22 cellular contexts compared by ENCODE assay signal in genomic region chr1:6237093-6237492, GRCh38. TPM values are rescaled to one million over a fixed set of nuclear protein-coding genes. Genes with fewer than 3 reads are reported as not detected.
DNase-seq lines count a peak whose midpoint lies in the region; ATAC-seq, FAIRE-seq and TF ChIP-seq lines count a peak whose summit lies in the region.
"Had no signal": no experiment of that assay in that cellular context is flagged by ENCODE, and none has a peak within 500 bp of the region (broad histone marks: within the 10 kb centered on the region; RNA-seq: fewer than 3 reads in every experiment).

No MANE protein-coding gene starts in this region.

- H3K9me3 ChIP-seq in NT2/D1 (ENCODE audit: insufficient read depth, low read length) = no peaks in the 10 kb centered on the region
- no peaks in the 10 kb centered on the region for H3K9me3 ChIP-seq in K562 (replicated peaks; ENCODE audit: control insufficient read depth, insufficient read depth, low read depth, low read length)
- H3K9me3 ChIP-seq in neural progenitor cell (ENCODE audit: low read depth) = no peaks in the 10 kb centered on the region
- H3K9me3 ChIP-seq in Karpas-422 (ENCODE audit: low read length) = no peaks in the 10 kb centered on the region
- H3K9me3 ChIP-seq: Peyer's patch, right atrium auricular region, tibial artery had no signal

- no peak overlapping the region for H2AFZ ChIP-seq in K562 (ENCODE audit: low read depth, low read length)
- H2AFZ ChIP-seq in neural progenitor cell (replicated peaks) = no peak overlapping the region
- no peak overlapping the region for H2AFZ ChIP-seq in Karpas-422 (ENCODE audit: low read length)

- no peak overlapping the region for H3K27ac Mint-ChIP-seq in activated T-cell treated with anti-CD3 and anti-CD28 coated beads, Interleukin-2, amount 50 U/mL, for 72 hours
- H3K27ac Mint-ChIP-seq in neural progenitor cell = no peak overlapping the region
- H3K27ac Mint-ChIP-seq in stimulated activated naive CD8-positive, alpha-beta T cell treated with anti-CD3 and anti-CD28 coated beads, Interleukin-15, amount 100 ng/mL, for 72 hours = no peak overlapping the region

- H4K20me1 ChIP-seq in K562 (replicated peaks; ENCODE audit: control insufficient read depth, insufficient read depth, low read length) = no peaks in the 10 kb centered on the region; the same call in 1 of the 2 replicates
- H4K20me1 ChIP-seq in neural progenitor cell (ENCODE audit: low read depth) = peaks cover 28% of the 10 kb centered on the region
- peaks cover 7% of the 10 kb centered on the region for H4K20me1 ChIP-seq in Karpas-422 (ENCODE audit: insufficient read depth, low read depth, low read length)

- DNase-seq in activated T-cell treated with anti-CD3 and anti-CD28 coated beads, Interleukin-2, amount 50 U/mL, for 72 hours = no peak
- no peak for DNase-seq in activated T-cell treated with anti-CD3 and anti-CD28 coated beads, Interleukin-2, amount 50 U/mL, for 1 hour
- DNase-seq in NT2/D1 (ENCODE audit: low read depth, low spot score) = no peak
- DNase-seq in K562 (ENCODE audit: extremely low read depth in 1 of 4, low spot score in 3 of 4) = no peak
- no peak for DNase-seq in neural progenitor cell (ENCODE audit: low spot score)
- DNase-seq in stimulated activated naive CD8-positive, alpha-beta T cell treated with anti-CD3 and anti-CD28 coated beads, Interleukin-15, amount 100 ng/mL, for 72 hours = no peak
- DNase-seq in Karpas-422 = no peak
- DNase-seq in DMS 273 (lab: John Stamatoyannopoulos, UW; ENCODE audit: unreplicated experiment) = no peak
- DNase-seq: DMS79 treated with DMSO at 0.1 percent for 48 hours; effector CD4-positive, alpha-beta T cell; KBM-7; left ventricle myocardium superior; NCI-H187; Peyer's patch; stimulated activated CD4-positive, alpha-beta T cell treated with anti-CD3 and anti-CD28 coated beads, Interleukin-15, amount 100 ng/mL, for 24 hours; stimulated activated naive CD4-positive, alpha-beta T cell; tibial artery had no signal

- H3K9ac ChIP-seq in NT2/D1 (ENCODE audit: insufficient read length, low read depth) (no peak overlapping the region), K562 (ENCODE audit: insufficient read depth in 1 of 2, low read depth in 2 of 2, low read length in 2 of 2) (no peak overlapping the region), neural progenitor cell (no peak overlapping the region), Karpas-422 (ENCODE audit: low read length) (no peak overlapping the region)

- in situ Hi-C loops in K562 (cut with MboI) = no loop called here

- H3K4me2 ChIP-seq in K562 (ENCODE audit: insufficient read depth, low read length) = no peak overlapping the region
- H3K4me2 ChIP-seq in neural progenitor cell = no peak overlapping the region
- H3K4me2 ChIP-seq in Karpas-422 (ENCODE audit: low read depth, low read length, poor library complexity, severe bottlenecking) = no peak overlapping the region

- FAIRE-seq in K562 (lab: Jason Lieb, UNC) = no peak

- no peak for ATAC-seq in activated T-cell treated with anti-CD3 and anti-CD28 coated beads, Interleukin-2, amount 50 U/mL, for 72 hours (replicated peaks in 1 of 2)
- no peak for ATAC-seq in K562
- no peak for ATAC-seq in stimulated activated naive CD8-positive, alpha-beta T cell treated with anti-CD3 and anti-CD28 coated beads, Interleukin-15, amount 100 ng/mL, for 72 hours

- peaks cover 33% of the 10 kb centered on the region for H3K27me3 Mint-ChIP-seq in activated T-cell treated with anti-CD3 and anti-CD28 coated beads, Interleukin-2, amount 50 U/mL, for 72 hours (ENCODE audit: low read depth)
- H3K27me3 Mint-ChIP-seq in neural progenitor cell (ENCODE audit: insufficient read depth, low read depth) = peaks cover 15% of the 10 kb centered on the region
- H3K27me3 Mint-ChIP-seq in stimulated activated naive CD8-positive, alpha-beta T cell treated with anti-CD3 and anti-CD28 coated beads, Interleukin-15, amount 100 ng/mL, for 72 hours = peaks cover 46% of the 10 kb centered on the region

- H3K4me3 ChIP-seq in NT2/D1 (ENCODE audit: insufficient read length, low read depth) (peak overlapping the region; percentile 15), K562 (no peak overlapping the region), neural progenitor cell (no peak overlapping the region), Karpas-422 (ENCODE audit: low read length) (no peak overlapping the region)
- H3K4me3 ChIP-seq: Peyer's patch, right atrium auricular region had no signal

- no peaks in the 10 kb centered on the region for H3K9me1 ChIP-seq in K562 (ENCODE audit: control insufficient read depth, insufficient read depth, low read length)

- H3K4me3 Mint-ChIP-seq in activated T-cell treated with anti-CD3 and anti-CD28 coated beads, Interleukin-2, amount 50 U/mL, for 72 hours = peak overlapping the region; percentile 41 to 85
- H3K4me3 Mint-ChIP-seq in neural progenitor cell = peak overlapping the region; percentile 70
- peak overlapping the region in 1 of 2 donors; percentile 55 for H3K4me3 Mint-ChIP-seq in stimulated activated naive CD8-positive, alpha-beta T cell treated with anti-CD3 and anti-CD28 coated beads, Interleukin-15, amount 100 ng/mL, for 72 hours

- TF ChIP-seq RAD21 in K562 (CRISPR knock-in tag; conservative IDR thresholded peaks at IDR 0.05 in 1 of 2, IDR thresholded peaks at IDR 0.05 in 1 of 2) = no peak

- peaks cover 11% of the 10 kb centered on the region for H3K27me3 ChIP-seq in NT2/D1 (ENCODE audit: insufficient read depth, insufficient read length)
- peaks cover 17 to 25% of the 10 kb centered on the region in 2 experiments for H3K27me3 ChIP-seq in K562 (ENCODE audit: control insufficient read depth in 2 of 2, insufficient read depth in 2 of 2, low read length in 2 of 2)
- no peaks in the 10 kb centered on the region for H3K27me3 ChIP-seq in neural progenitor cell
- H3K27me3 ChIP-seq in Karpas-422 (ENCODE audit: low read length) = no peaks in the 10 kb centered on the region

- POLR2A ChIA-PET in K562 (lab: Yijun Ruan, JAX) = interaction anchor here (0.6 to 1.0 kb wide), 4 partner anchors 9 to 1318 kb away, joined by 3 to 4 read pairs (median 3); no protein-coding TSS in a partner anchor

- no TSS peak for BruUV-seq in K562 (replicated peaks; lab: Mats Ljungman, UMichigan)

- H3K4me1 ChIP-seq in NT2/D1 (ENCODE audit: insufficient read depth, insufficient read length) (peaks cover 3% of the 10 kb centered on the region), K562 (replicated peaks in 1 of 2; ENCODE audit: control insufficient read depth in 2 of 2, insufficient read depth in 2 of 2, low read length in 2 of 2) (peaks cover 10 to 36% of the 10 kb centered on the region in 2 experiments; a peak in 4 of 5 replicates), neural progenitor cell (peaks cover 49% of the 10 kb centered on the region), Karpas-422 (ENCODE audit: low read length) (peaks cover 15% of the 10 kb centered on the region)

- intact Hi-C loops in K562 (cut with micrococcal nuclease) = no loop called here

- no peaks in the 10 kb centered on the region for H3K9me2 ChIP-seq in Karpas-422 (replicated peaks; ENCODE audit: insufficient read depth, low read length)

- no peaks in the 10 kb centered on the region for H3K9me3 Mint-ChIP-seq in activated T-cell treated with anti-CD3 and anti-CD28 coated beads, Interleukin-2, amount 50 U/mL, for 72 hours
- H3K9me3 Mint-ChIP-seq in neural progenitor cell = peaks cover 4% of the 10 kb centered on the region
- H3K9me3 Mint-ChIP-seq in stimulated activated naive CD8-positive, alpha-beta T cell treated with anti-CD3 and anti-CD28 coated beads, Interleukin-15, amount 100 ng/mL, for 72 hours = no peaks in the 10 kb centered on the region

- CTCF ChIA-PET in K562 (lab: Yijun Ruan, JAX; ENCODE audit: low intra/inter-chr PET ratio) = no interaction called here

- peaks cover 38% of the 10 kb centered on the region for H3K4me1 Mint-ChIP-seq in activated T-cell treated with anti-CD3 and anti-CD28 coated beads, Interleukin-2, amount 50 U/mL, for 72 hours (ENCODE audit: low read depth)
- H3K4me1 Mint-ChIP-seq in neural progenitor cell = peaks cover 62% of the 10 kb centered on the region
- peaks cover 35% of the 10 kb centered on the region for H3K4me1 Mint-ChIP-seq in stimulated activated naive CD8-positive, alpha-beta T cell treated with anti-CD3 and anti-CD28 coated beads, Interleukin-15, amount 100 ng/mL, for 72 hours

- peaks cover 57% of the 10 kb centered on the region for H3F3A ChIP-seq in neural progenitor cell (ENCODE audit: low read depth)

- H3K36me3 ChIP-seq in NT2/D1 (ENCODE audit: insufficient read depth, insufficient read length, low read length) (peaks cover 10% of the 10 kb centered on the region), K562 (ENCODE audit: control insufficient read depth, insufficient read depth, low read length) (peaks cover 24% of the 10 kb centered on the region), neural progenitor cell (peaks cover 8% of the 10 kb centered on the region), Karpas-422 (ENCODE audit: insufficient read depth, low read length) (peaks cover 14% of the 10 kb centered on the region)

- no peak for TF ChIP-seq POLR2A in K562 (conservative IDR thresholded peaks at IDR 0.05)

- no peak for TF ChIP-seq EP300 in K562 (IDR thresholded peaks at IDR 0.05; ENCODE audit: low read length)

- peaks cover 28% of the 10 kb centered on the region for H3K79me2 ChIP-seq in K562 (ENCODE audit: control insufficient read depth, insufficient read depth, low read length)
- peaks cover 36% of the 10 kb centered on the region for H3K79me2 ChIP-seq in neural progenitor cell (ENCODE audit: low read depth)
- peaks cover 25% of the 10 kb centered on the region for H3K79me2 ChIP-seq in Karpas-422 (ENCODE audit: low read length)

- TF ChIP-seq CTCF in K562 (IDR thresholded peaks at IDR 0.05 in 2 of 3, conservative IDR thresholded peaks at IDR 0.05 in 1 of 3; ENCODE audit: insufficient read depth in 2 of 3, low read depth in 1 of 3, low read length in 3 of 3) (no peak), neural progenitor cell (IDR thresholded peaks at IDR 0.05) (no peak)

- peaks cover 4 to 6% of the 10 kb centered on the region in 2 donors for H3K36me3 Mint-ChIP-seq in activated T-cell treated with anti-CD3 and anti-CD28 coated beads, Interleukin-2, amount 50 U/mL, for 72 hours (ENCODE audit: insufficient read depth in 2 of 2)
- H3K36me3 Mint-ChIP-seq in neural progenitor cell = peaks cover 10% of the 10 kb centered on the region

- WGBS in K562 (ENCODE audit: insufficient coverage, low coverage, missing lambda C conversion rate) = 98% methylated on average over 4 of the region's 4 CpGs

- H3K27ac ChIP-seq in K562 (ENCODE audit: extremely low read depth, low read depth, low read length) (no peak overlapping the region), neural progenitor cell (no peak overlapping the region), Karpas-422 (ENCODE audit: low read length) (no peak overlapping the region)
- H3K27ac ChIP-seq: Peyer's patch, right atrium auricular region, tibial artery had no signal

RNA-seq across cellular contexts. Expression of gene ICMT, which starts 1.3 kb away (rescaled TPM):
- total RNA-seq in activated T-cell treated with anti-CD3 and anti-CD28 coated beads, Interleukin-2, amount 50 U/mL, for 72 hours = 10 to 100 TPM; 39.5 to 46.9 TPM
- 34.2 and 46.4 TPM in 2 replicates for total RNA-seq in K562 (2011; cell fraction: chromatin; rRNA removed; ENCODE audit: low replicate concordance)
- total RNA-seq in K562 (2011; cell fraction: nucleolus; rRNA removed) = 48.3 and 55.9 TPM in 2 replicates
- total RNA-seq in K562 (2011; cell fraction: nucleoplasm; rRNA removed) = 56.2 and 77.6 TPM in 2 replicates
- 58.3 and 62.9 TPM in 2 replicates for total RNA-seq in K562 (2014; rRNA removed)
- 56.6 and 58.2 TPM in 2 replicates for total RNA-seq in K562 (2014; rRNA removed; fragmentation: Illumina TruSeq; extraction: Trizol)
- 63.3 and 67.4 TPM in 2 replicates for total RNA-seq in K562 (2015; rRNA removed; fragmentation: Illumina TruSeq; extraction: Trizol)
- total RNA-seq in K562 (2021) = 63.7 and 74.3 TPM in 2 replicates
- polyA plus RNA-seq in K562 (2011; rRNA removed) = 36.2 and 49.5 TPM in 2 replicates
- 46.0 and 48.8 TPM in 2 replicates for polyA plus RNA-seq in K562 (2011; cell fraction: cytosol; rRNA removed)
- polyA plus RNA-seq in K562 (2011; cell fraction: nucleus; rRNA removed) = 20.4 and 21.7 TPM in 2 replicates
- 43.1 and 44.0 TPM in 2 replicates for polyA plus RNA-seq in K562 (2012)
- 48.5 and 57.1 TPM in 2 replicates for polyA plus RNA-seq in K562 (2014; fragmentation: Illumina TruSeq; extraction: Trizol)
- polyA plus RNA-seq in K562 (2014; fragmentation: Nextera tagmentation; extraction: Ambion mirVana) = 1 to 10 TPM; 4.3 to 6.3 TPM
- polyA plus RNA-seq in K562 (2014; rRNA removed) = 41.5 and 50.0 TPM in 2 replicates
- 59.8 and 70.6 TPM in 2 replicates for polyA minus RNA-seq in K562 (2011; rRNA and poly(A)+ RNA removed)
- 38.5 and 45.1 TPM in 2 replicates for polyA minus RNA-seq in K562 (2011; cell fraction: cytosol; rRNA and poly(A)+ RNA removed)
- polyA minus RNA-seq in K562 (2011; cell fraction: nucleus; rRNA and poly(A)+ RNA removed) = 12.3 and 16.6 TPM in 2 replicates
- 88.4 and 118 TPM in 2 replicates for total RNA-seq in neural progenitor cell (ENCODE audit: low replicate concordance)
- total RNA-seq in Karpas-422 (2014; rRNA removed; shearing (Covaris generic); ENCODE audit: low replicate concordance) = 31.4 and 38.9 TPM in 2 replicates

RNA-seq across cellular contexts. Expression of gene HES3, which starts 6.9 kb away (rescaled TPM):
- not detected for total RNA-seq in activated T-cell treated with anti-CD3 and anti-CD28 coated beads, Interleukin-2, amount 50 U/mL, for 72 hours
- total RNA-seq in K562 (2011; cell fraction: chromatin; rRNA removed; ENCODE audit: low replicate concordance) = not detected in 2 replicates
- total RNA-seq in K562 (2011; cell fraction: nucleolus; rRNA removed) = not detected in 2 replicates
- total RNA-seq in K562 (2011; cell fraction: nucleoplasm; rRNA removed) = not detected in 2 replicates
- not detected in 2 replicates for total RNA-seq in K562 (2014; rRNA removed)
- not detected in 2 replicates for total RNA-seq in K562 (2014; rRNA removed; fragmentation: Illumina TruSeq; extraction: Trizol)
- not detected in 2 replicates for total RNA-seq in K562 (2015; rRNA removed; fragmentation: Illumina TruSeq; extraction: Trizol)
- total RNA-seq in K562 (2021) = 0.27 TPM in 1 of 2 replicates, not detected in the other
- not detected in 2 replicates for polyA plus RNA-seq in K562 (2011; rRNA removed)
- polyA plus RNA-seq in K562 (2011; cell fraction: cytosol; rRNA removed) = not detected in 2 replicates
- not detected in 2 replicates for polyA plus RNA-seq in K562 (2011; cell fraction: nucleus; rRNA removed)
- polyA plus RNA-seq in K562 (2012) = not detected in 2 replicates
- polyA plus RNA-seq in K562 (2014; fragmentation: Illumina TruSeq; extraction: Trizol) = not detected in 2 replicates
- polyA plus RNA-seq in K562 (2014; fragmentation: Nextera tagmentation; extraction: Ambion mirVana) = not detected
- polyA plus RNA-seq in K562 (2014; rRNA removed) = not detected in 2 replicates
- polyA minus RNA-seq in K562 (2011; rRNA and poly(A)+ RNA removed) = not detected in 2 replicates
- not detected in 2 replicates for polyA minus RNA-seq in K562 (2011; cell fraction: cytosol; rRNA and poly(A)+ RNA removed)
- polyA minus RNA-seq in K562 (2011; cell fraction: nucleus; rRNA and poly(A)+ RNA removed) = not detected in 2 replicates
- 5.5 and 22.2 TPM in 2 replicates for total RNA-seq in neural progenitor cell (ENCODE audit: low replicate concordance)
- not detected in 2 replicates for total RNA-seq in Karpas-422 (2014; rRNA removed; shearing (Covaris generic); ENCODE audit: low replicate concordance)
- total RNA-seq: glomerular endothelial cell, left ventricle myocardium superior, mononuclear cell, omental fat pad, Peyer's patch, right atrium auricular region had no signal
- polyA plus RNA-seq: AG04450 had no signal

RNA-seq across cellular contexts. Expression of gene GPR153, which starts 23.8 kb away (rescaled TPM):
- 1 to 10 TPM in 1 of 2 donors, under 1 TPM in 1; 0.62 to 1.6 TPM for total RNA-seq in activated T-cell treated with anti-CD3 and anti-CD28 coated beads, Interleukin-2, amount 50 U/mL, for 72 hours
- total RNA-seq in K562 (2011; cell fraction: chromatin; rRNA removed; ENCODE audit: low replicate concordance) = 0.90 and 4.5 TPM in 2 replicates
- 2.9 and 4.0 TPM in 2 replicates for total RNA-seq in K562 (2011; cell fraction: nucleolus; rRNA removed)
- 1.5 and 1.6 TPM in 2 replicates for total RNA-seq in K562 (2011; cell fraction: nucleoplasm; rRNA removed)
- total RNA-seq in K562 (2014; rRNA removed) (0.41 and 1.0 TPM in 2 replicates), K562 (2014; rRNA removed; fragmentation: Illumina TruSeq; extraction: Trizol) (0.25 and 0.26 TPM in 2 replicates), K562 (2015; rRNA removed; fragmentation: Illumina TruSeq; extraction: Trizol) (0.49 and 0.51 TPM in 2 replicates), K562 (2021) (1.3 and 1.5 TPM in 2 replicates), neural progenitor cell (ENCODE audit: low replicate concordance) (8.4 and 27.3 TPM in 2 replicates)
- polyA plus RNA-seq in K562 (2011; rRNA removed) (0.54 and 0.65 TPM in 2 replicates), K562 (2014; fragmentation: Illumina TruSeq; extraction: Trizol) (0.54 and 0.71 TPM in 2 replicates), K562 (2014; fragmentation: Nextera tagmentation; extraction: Ambion mirVana) (under 1 TPM; 0.01 to 0.03 TPM), K562 (2014; rRNA removed) (0.85 and 0.90 TPM in 2 replicates)
- polyA plus RNA-seq in K562 (2011; cell fraction: cytosol; rRNA removed) = 0.63 and 2.3 TPM in 2 replicates
- 1.1 and 3.9 TPM in 2 replicates for polyA plus RNA-seq in K562 (2011; cell fraction: nucleus; rRNA removed)
- 0.79 and 0.86 TPM in 2 replicates for polyA plus RNA-seq in K562 (2012)
- polyA minus RNA-seq in K562 (2011; rRNA and poly(A)+ RNA removed) = 0.30 and 0.81 TPM in 2 replicates
- polyA minus RNA-seq in K562 (2011; cell fraction: cytosol; rRNA and poly(A)+ RNA removed) = 0.86 and 1.2 TPM in 2 replicates
- 0.89 and 1.2 TPM in 2 replicates for polyA minus RNA-seq in K562 (2011; cell fraction: nucleus; rRNA and poly(A)+ RNA removed)
- 3.4 and 3.9 TPM in 2 replicates for total RNA-seq in Karpas-422 (2014; rRNA removed; shearing (Covaris generic); ENCODE audit: low replicate concordance)

RNA-seq across cellular contexts. Expression of gene RNF207, which starts 31.2 kb away (rescaled TPM):
- 10 to 100 TPM in 1 of 2 donors, 1 to 10 TPM in 1; 9.5 to 14.9 TPM for total RNA-seq in activated T-cell treated with anti-CD3 and anti-CD28 coated beads, Interleukin-2, amount 50 U/mL, for 72 hours
- 82.0 and 222 TPM in 2 replicates for total RNA-seq in K562 (2011; cell fraction: chromatin; rRNA removed; ENCODE audit: low replicate concordance)
- 147 and 149 TPM in 2 replicates for total RNA-seq in K562 (2011; cell fraction: nucleolus; rRNA removed)
- 90.3 and 94.3 TPM in 2 replicates for total RNA-seq in K562 (2011; cell fraction: nucleoplasm; rRNA removed)
- 16.8 and 17.8 TPM in 2 replicates for total RNA-seq in K562 (2014; rRNA removed)
- total RNA-seq in K562 (2014; rRNA removed; fragmentation: Illumina TruSeq; extraction: Trizol) = 5.3 and 7.0 TPM in 2 replicates
- total RNA-seq in K562 (2015; rRNA removed; fragmentation: Illumina TruSeq; extraction: Trizol) = 10.9 and 12.9 TPM in 2 replicates
- 21.7 and 26.6 TPM in 2 replicates for total RNA-seq in K562 (2021)
- 10.8 and 17.6 TPM in 2 replicates for polyA plus RNA-seq in K562 (2011; rRNA removed)
- polyA plus RNA-seq in K562 (2011; cell fraction: cytosol; rRNA removed) = 7.7 and 14.1 TPM in 2 replicates
- 96.4 and 160 TPM in 2 replicates for polyA plus RNA-seq in K562 (2011; cell fraction: nucleus; rRNA removed)
- polyA plus RNA-seq in K562 (2012) = 12.5 and 17.6 TPM in 2 replicates
- 13.4 and 14.7 TPM in 2 replicates for polyA plus RNA-seq in K562 (2014; fragmentation: Illumina TruSeq; extraction: Trizol)
- 1 to 10 TPM; 2.7 to 4.3 TPM for polyA plus RNA-seq in K562 (2014; fragmentation: Nextera tagmentation; extraction: Ambion mirVana)
- 30.6 and 37.1 TPM in 2 replicates for polyA plus RNA-seq in K562 (2014; rRNA removed)
- 4.7 and 5.8 TPM in 2 replicates for polyA minus RNA-seq in K562 (2011; rRNA and poly(A)+ RNA removed)
- 9.4 and 12.2 TPM in 2 replicates for polyA minus RNA-seq in K562 (2011; cell fraction: cytosol; rRNA and poly(A)+ RNA removed)
- polyA minus RNA-seq in K562 (2011; cell fraction: nucleus; rRNA and poly(A)+ RNA removed) = 44.0 and 47.4 TPM in 2 replicates
- total RNA-seq in neural progenitor cell (ENCODE audit: low replicate concordance) = 3.1 and 5.9 TPM in 2 replicates
- not detected in 2 replicates for total RNA-seq in Karpas-422 (2014; rRNA removed; shearing (Covaris generic); ENCODE audit: low replicate concordance)

RNA-seq across cellular contexts. Expression of gene RPL22, which starts 37.7 kb away (rescaled TPM):
- 100 to 1,000 TPM; 507 to 537 TPM for total RNA-seq in activated T-cell treated with anti-CD3 and anti-CD28 coated beads, Interleukin-2, amount 50 U/mL, for 72 hours
- total RNA-seq in K562 (2011; cell fraction: chromatin; rRNA removed; ENCODE audit: low replicate concordance) = 123 and 176 TPM in 2 replicates
- total RNA-seq in K562 (2011; cell fraction: nucleolus; rRNA removed) = 90.0 and 92.7 TPM in 2 replicates
- total RNA-seq in K562 (2011; cell fraction: nucleoplasm; rRNA removed) = 151 and 187 TPM in 2 replicates
- total RNA-seq in K562 (2014; rRNA removed) (344 and 467 TPM in 2 replicates), K562 (2014; rRNA removed; fragmentation: Illumina TruSeq; extraction: Trizol) (1,165 and 1,306 TPM in 2 replicates), K562 (2015; rRNA removed; fragmentation: Illumina TruSeq; extraction: Trizol) (548 and 579 TPM in 2 replicates), K562 (2021) (578 and 629 TPM in 2 replicates), neural progenitor cell (ENCODE audit: low replicate concordance) (261 and 410 TPM in 2 replicates)
- polyA plus RNA-seq in K562 (2011; rRNA removed) (446 and 607 TPM in 2 replicates), K562 (2014; fragmentation: Illumina TruSeq; extraction: Trizol) (658 and 673 TPM in 2 replicates), K562 (2014; fragmentation: Nextera tagmentation; extraction: Ambion mirVana) (100 to 1,000 TPM; 581 to 618 TPM), K562 (2014; rRNA removed) (542 and 593 TPM in 2 replicates)
- 48.5 and 166 TPM in 2 replicates for polyA plus RNA-seq in K562 (2011; cell fraction: cytosol; rRNA removed)
- polyA plus RNA-seq in K562 (2011; cell fraction: nucleus; rRNA removed) = 62.0 and 114 TPM in 2 replicates
- 1,489 and 2,642 TPM in 2 replicates for polyA plus RNA-seq in K562 (2012)
- 169 and 228 TPM in 2 replicates for polyA minus RNA-seq in K562 (2011; rRNA and poly(A)+ RNA removed)
- 72.4 and 86.6 TPM in 2 replicates for polyA minus RNA-seq in K562 (2011; cell fraction: cytosol; rRNA and poly(A)+ RNA removed)
- 44.0 and 81.2 TPM in 2 replicates for polyA minus RNA-seq in K562 (2011; cell fraction: nucleus; rRNA and poly(A)+ RNA removed)
- total RNA-seq in Karpas-422 (2014; rRNA removed; shearing (Covaris generic); ENCODE audit: low replicate concordance) = 183 and 271 TPM in 2 replicates
